In genomic region chr1:39755965-39756659, GRCh38 we compare ENCODE assay signal across 17 cellular contexts. TPM values are rescaled to one million over a fixed set of nuclear protein-coding genes. Genes with fewer than 3 reads are reported as not detected.
"Had no signal": no experiment of that assay in that cellular context is flagged by ENCODE, and none has a peak within 500 bp of the region (broad histone marks: within the 10 kb centered on the region; RNA-seq: fewer than 3 reads in every experiment).

No MANE protein-coding gene starts in this region.

- DNase-seq: activated CD4-positive, alpha-beta T cell treated with anti-CD3 and anti-CD28 coated beads for 1 hour; activated CD4-positive, alpha-beta T cell treated with anti-CD3 and anti-CD28 coated beads, Interleukin-2, amount 50 U/mL, for 48 hours; activated naive CD4-positive, alpha-beta T cell treated with anti-CD3 and anti-CD28 coated beads, Interleukin-2, amount 10 ng/mL, durations not matched to agents 7 days and 5 days; body of pancreas; central memory CD4-positive, alpha-beta T cell; endodermal cell; glutamatergic neuron; immature natural killer cell; mammary epithelial cell; nephron progenitor cell; ovary; stimulated activated CD4-positive, alpha-beta T cell treated with anti-CD3 and anti-CD28 coated beads, Interleukin-12 subunit alpha, Interleukin-12 subunit beta, amount 100 ng/mL, for 4 hours; stimulated activated naive CD4-positive, alpha-beta T cell treated with Interleukin-2 at 50 U/mL for 16 hours; T-helper 9 cell had no signal

- H3K27me3 ChIP-seq: body of pancreas, esophagus muscularis mucosa, ovary had no signal

- ATAC-seq: activated T-helper 17 cell treated with anti-CD3 and anti-CD28 coated beads, Interleukin-2, amount 50 U/mL, for 72 hours; body of pancreas had no signal

- H3K4me1 Mint-ChIP-seq: activated naive CD4-positive, alpha-beta T cell treated with anti-CD3 and anti-CD28 coated beads, Interleukin-2, amount 10 ng/mL, durations not matched to agents 7 days and 5 days; activated T-helper 17 cell treated with anti-CD3 and anti-CD28 coated beads, Interleukin-2, amount 50 U/mL, for 72 hours; endodermal cell had no signal

- H3K4me3 Mint-ChIP-seq: activated naive CD4-positive, alpha-beta T cell treated with anti-CD3 and anti-CD28 coated beads, Interleukin-2, amount 10 ng/mL, durations not matched to agents 7 days and 5 days; activated T-helper 17 cell treated with anti-CD3 and anti-CD28 coated beads, Interleukin-2, amount 50 U/mL, for 72 hours; endodermal cell; immature natural killer cell; nephron progenitor cell had no signal

- H3K27me3 Mint-ChIP-seq: activated naive CD4-positive, alpha-beta T cell treated with anti-CD3 and anti-CD28 coated beads, Interleukin-2, amount 10 ng/mL, durations not matched to agents 7 days and 5 days; activated T-helper 17 cell treated with anti-CD3 and anti-CD28 coated beads, Interleukin-2, amount 50 U/mL, for 72 hours had no signal

- H3K27ac Mint-ChIP-seq: activated naive CD4-positive, alpha-beta T cell treated with anti-CD3 and anti-CD28 coated beads, Interleukin-2, amount 10 ng/mL, durations not matched to agents 7 days and 5 days; activated T-helper 17 cell treated with anti-CD3 and anti-CD28 coated beads, Interleukin-2, amount 50 U/mL, for 72 hours; endodermal cell; immature natural killer cell; nephron progenitor cell had no signal

- H3K27ac ChIP-seq: body of pancreas, ovary had no signal

- H3K9me3 Mint-ChIP-seq: activated naive CD4-positive, alpha-beta T cell treated with anti-CD3 and anti-CD28 coated beads, Interleukin-2, amount 10 ng/mL, durations not matched to agents 7 days and 5 days; activated T-helper 17 cell treated with anti-CD3 and anti-CD28 coated beads, Interleukin-2, amount 50 U/mL, for 72 hours; immature natural killer cell; nephron progenitor cell had no signal

- H3K4me3 ChIP-seq: body of pancreas, esophagus muscularis mucosa, ovary, thoracic aorta had no signal

RNA-seq across cellular contexts. Expression of gene BMP8B, which starts 32.6 kb away (rescaled TPM):
- total RNA-seq: mammary epithelial cell had no signal
